In the genomic region with DNA sequence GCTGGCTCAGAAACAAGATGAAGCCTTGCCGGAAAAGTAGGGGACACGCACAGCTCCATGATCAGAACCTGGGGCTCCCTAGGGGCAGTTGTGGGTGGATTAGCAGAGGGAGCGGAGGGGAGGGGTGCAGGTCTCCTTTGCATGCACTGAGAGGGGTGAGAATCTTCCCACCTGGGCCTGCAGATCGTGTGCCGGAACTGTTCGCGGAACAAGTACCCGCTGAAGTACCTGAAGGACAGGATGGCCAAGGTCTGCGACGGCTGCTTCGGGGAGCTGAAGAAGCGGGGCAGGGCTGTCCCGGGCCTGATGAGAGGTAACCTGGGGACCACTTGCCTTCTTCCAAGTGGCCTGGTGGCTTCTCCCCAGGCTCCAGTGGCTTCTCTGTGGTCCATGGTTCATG, we compare ENCODE assay signal across 20 cellular contexts. TPM values are rescaled to one million over a fixed set of nuclear protein-coding genes. Genes with fewer than 3 reads are reported as not detected.
DNase-seq lines count a peak whose midpoint lies in the region; ATAC-seq and TF ChIP-seq lines count a peak whose summit lies in the region.
"Had no signal": no experiment of that assay in that cellular context is flagged by ENCODE, and none has a peak within 500 bp of the region (broad histone marks: within the 10 kb centered on the region; RNA-seq: fewer than 3 reads in every experiment).

No MANE protein-coding gene starts in this region.

- TF ChIP-seq CTCF in suprapubic skin (IDR thresholded peaks at IDR 0.05) (no peak), ovary (IDR thresholded peaks at IDR 0.05) (no peak)

- DNase-seq in DMS53 (lab: John Stamatoyannopoulos, UW) (peak; percentile 1), DMS53 treated with DMSO at 0.1 percent for 48 hours (lab: John Stamatoyannopoulos, UW; ENCODE audit: unreplicated experiment) (no peak), Right ventricle myocardium inferior (ENCODE audit: missing footprints) (peak; percentile 53), left ventricle myocardium superior (no peak), suprapubic skin (ENCODE audit: low spot score in 2 of 2) (peak; percentile 42 to 63), MG63 (no peak), ovary (no peak), NOMO-1 (lab: John Stamatoyannopoulos, UW; ENCODE audit: unreplicated experiment in 2 of 2) (no peak)
- DNase-seq: Caco-2; CD4-positive, CD25-positive, alpha-beta regulatory T cell; DMS153; DMS79 treated with DMSO at 0.1 percent for 48 hours; GF-D8; GOT3; HFFc6 had no signal

- H3K4me3 ChIP-seq in suprapubic skin: no peak overlapping the region
- no peak overlapping the region for H3K4me3 ChIP-seq in MG63
- no peak overlapping the region for H3K4me3 ChIP-seq in ovary
- H3K4me3 ChIP-seq: BLaER1, HAP-1 had no signal

- peaks cover 6% of the 10 kb centered on the region for H3K4me1 ChIP-seq in suprapubic skin
- peaks cover 1% of the 10 kb centered on the region for H3K4me1 ChIP-seq in ovary (ENCODE audit: insufficient read depth)
- H3K4me1 ChIP-seq: Caco-2, HAP-1 had no signal

- H3K9me3 ChIP-seq in suprapubic skin: no peaks in the 10 kb centered on the region
- no peaks in the 10 kb centered on the region for H3K9me3 ChIP-seq in MG63
- no peaks in the 10 kb centered on the region for H3K9me3 ChIP-seq in ovary
- H3K9me3 ChIP-seq: BLaER1, Caco-2, HAP-1 had no signal

- WGBS in suprapubic skin: 90% methylated on average over 13 of the region's 13 CpGs
- 93% methylated on average over 13 of the region's 13 CpGs for WGBS in ovary, 3 donors

- H3K27ac ChIP-seq in suprapubic skin: no peak overlapping the region
- H3K27ac ChIP-seq in ovary: no peak overlapping the region
- H3K27ac ChIP-seq: 22Rv1, BLaER1, C4-2B had no signal

- H3K36me3 ChIP-seq in suprapubic skin: peaks cover 21% of the 10 kb centered on the region
- no peaks in the 10 kb centered on the region for H3K36me3 ChIP-seq in MG63
- no peaks in the 10 kb centered on the region for H3K36me3 ChIP-seq in ovary
- H3K36me3 ChIP-seq: BLaER1, HAP-1 had no signal

- intact Hi-C loops in Right ventricle myocardium inferior (cut with DNase I) (loop anchor here (5.0 kb wide), 1 partner anchor 416 kb away; no protein-coding TSS in a partner anchor), left ventricle myocardium superior (cut with micrococcal nuclease) (loop anchor here (5.0 kb wide), 1 partner anchor 246 kb away; the partner anchor contains the start of gene C3orf20), ovary (cut with DNase I) (loop anchor here (5.0 to 10.0 kb wide), 4 partner anchors 122 to 718 kb away; no protein-coding TSS in a partner anchor)

- no peak for TF ChIP-seq EP300 in suprapubic skin (IDR thresholded peaks at IDR 0.05)
- no peak for TF ChIP-seq EP300 in ovary (IDR thresholded peaks at IDR 0.05)

- TF ChIP-seq POLR2A in suprapubic skin (IDR thresholded peaks at IDR 0.05) (no peak), ovary (IDR thresholded peaks at IDR 0.05) (no peak)

- no peak for ATAC-seq in Right ventricle myocardium inferior
- ATAC-seq in left ventricle myocardium superior: no peak
- ATAC-seq: CD8-positive, alpha-beta T cell had no signal

- H3K27me3 ChIP-seq in suprapubic skin: no peaks in the 10 kb centered on the region
- no peaks in the 10 kb centered on the region for H3K27me3 ChIP-seq in MG63
- H3K27me3 ChIP-seq in ovary: no peaks in the 10 kb centered on the region
- H3K27me3 ChIP-seq: BLaER1 had no signal

RNA-seq across cellular contexts. Expression of gene NR2C2, which starts 24.5 kb away (rescaled TPM):
- total RNA-seq in Right ventricle myocardium inferior (28.6 TPM), left ventricle myocardium superior (31.8 TPM), suprapubic skin (10 to 100 TPM; 33.3 to 91.6 (median 51.5) TPM), ovary (10 to 100 TPM; 21.8 to 56.7 (median 44.8) TPM)
- total RNA-seq in MG63 (2014; rRNA removed; shearing (Covaris generic); ENCODE audit: low replicate concordance): 6.0 and 7.1 TPM in 2 replicates
- polyA plus RNA-seq in ovary: 10 to 100 TPM; 11.4 to 23.2 TPM

Comparison
In these comparisons a context has a peak if more than half of its experiments do, and no peak if none do; other contexts are left out.
1. DNase-seq: peak in DMS53 (single experiment), Right ventricle myocardium inferior (single experiment) and suprapubic skin (2 of 2); none in DMS53 treated with DMSO at 0.1 percent for 48 hours (single experiment), left ventricle myocardium superior (single experiment), MG63 (single experiment), ovary (0 of 5) and NOMO-1 (0 of 2).